In genomic region chr7:129889133-129889854, GRCh38 we compare ENCODE assay signal across 21 cellular contexts.
DNase-seq lines count a peak whose midpoint lies in the region; ATAC-seq and TF ChIP-seq lines count a peak whose summit lies in the region.
"Had no signal": no experiment of that assay in that cellular context is flagged by ENCODE, and none has a peak within 500 bp of the region (broad histone marks: within the 10 kb centered on the region; RNA-seq: fewer than 3 reads in every experiment).

No MANE protein-coding gene starts in this region.

- no peak for TF ChIP-seq RAD21 in IMR-90 (IDR thresholded peaks at IDR 0.05; ENCODE audit: low read length)
- no peak for TF ChIP-seq RAD21 in SK-N-SH (IDR thresholded peaks at IDR 0.05; ENCODE audit: low read length)

- peaks cover 23% of the 10 kb centered on the region for H4K20me1 ChIP-seq in IMR-90 (ENCODE audit: insufficient read depth, low read length)
- peaks cover 11% of the 10 kb centered on the region; the same call in 1 of the 2 replicates for H4K20me1 ChIP-seq in SK-N-SH (ENCODE audit: insufficient read depth)

- no peak overlapping the region for H2BK20ac ChIP-seq in IMR-90 (ENCODE audit: low read depth, low read length)

- H3K27me3 ChIP-seq in IMR-90 (ENCODE audit: control insufficient read depth, insufficient read depth, low read length) (no peaks in the 10 kb centered on the region), SK-N-SH (ENCODE audit: insufficient read depth) (no peaks in the 10 kb centered on the region), sigmoid colon (no peaks in the 10 kb centered on the region), gastroesophageal sphincter (no peaks in the 10 kb centered on the region)

- dilution Hi-C loops in IMR-90 (cut with HindIII; ENCODE audit: low sequenced_read_pairs, unreplicated experiment) = no loop called here

- CTCF ChIA-PET in IMR-90 (lab: Yijun Ruan, JAX) = interaction anchor here (0.8 kb wide), 1 partner anchor 18 kb away, joined by 6 read pairs; no protein-coding TSS in a partner anchor
- CTCF ChIA-PET in SK-N-SH (lab: Yijun Ruan, JAX) = interaction anchor here (1.3 to 2.4 kb wide), 3 partner anchors 14 to 24 kb away, joined by 3 to 5 read pairs (median 3); no protein-coding TSS in a partner anchor

- DNase-seq in IMR-90 = peak; percentile 17
- DNase-seq in SK-N-SH = no peak
- DNase-seq in left lobe of liver (ENCODE audit: low spot score) = no peak
- DNase-seq in sigmoid colon = no peak
- DNase-seq in DMS 273 treated with DMSO at 0.1 percent for 48 hours (lab: John Stamatoyannopoulos, UW) = no peak
- DNase-seq: activated CD4-positive, alpha-beta memory T cell treated with anti-CD3 and anti-CD28 coated beads for 36 hours; CD8-positive, alpha-beta memory T cell; effector memory CD4-positive, alpha-beta T cell; foreskin melanocyte; GF-D8; GM23248; islet precursor cell; naive thymus-derived CD4-positive, alpha-beta T cell; NCI-H1417 treated with DMSO at 0.1 percent for 48 hours; NCI-H748 treated with DMSO at 0.1 percent for 48 hours; stimulated activated naive CD4-positive, alpha-beta T cell treated with Interleukin-2 at 50 U/mL for 16 hours; T-helper 9 cell had no signal

- in situ Hi-C loops in IMR-90 (cut with MboI; ENCODE audit: low sequenced_read_pairs) = no loop called here

- no peak overlapping the region for H3K4ac ChIP-seq in IMR-90 (ENCODE audit: low read depth, low read length)

- H3K14ac ChIP-seq in IMR-90 (replicated peaks; ENCODE audit: low read depth, low read length) = no peak overlapping the region

- H3K4me2 ChIP-seq in IMR-90 (ENCODE audit: low read depth, low read length) (no peak overlapping the region), SK-N-SH (no peak overlapping the region)

- peak overlapping the region; percentile 51 for H2AK9ac ChIP-seq in IMR-90 (replicated peaks; ENCODE audit: low read depth, low read length, poor library complexity)

- no peak overlapping the region for H2BK120ac ChIP-seq in IMR-90 (ENCODE audit: low read depth, low read length)

- H3K79me2 ChIP-seq in SK-N-SH (ENCODE audit: insufficient read depth) = peaks cover 96% of the 10 kb centered on the region

- H4K91ac ChIP-seq in IMR-90 (ENCODE audit: insufficient read depth, low read depth, low read length) = no peak overlapping the region

- ATAC-seq in IMR-90 (ENCODE audit: low read depth) = no peak
- peak; percentile 20 for ATAC-seq in left lobe of liver
- no peak for ATAC-seq in HG03457 (IDR thresholded peaks at IDR 0.05; ENCODE audit: unreplicated experiment)
- no peak for ATAC-seq in activated CD4-positive, CD25-positive, alpha-beta regulatory T cell treated with anti-CD3 and anti-CD28 coated beads, Interleukin-2, amount 50 U/mL, for 24 hours
- ATAC-seq in gastroesophageal sphincter = no peak
- ATAC-seq: naive thymus-derived CD4-positive, alpha-beta T cell; sciatic nerve had no signal

- no peak overlapping the region for H4K8ac ChIP-seq in IMR-90 (ENCODE audit: low read depth in 2 of 2, low read length in 2 of 2)

- H2AK5ac ChIP-seq in IMR-90 (ENCODE audit: low read depth, low read length) = no peak overlapping the region

- TF ChIP-seq CTCF in IMR-90 (conservative IDR thresholded peaks at IDR 0.05; ENCODE audit: low read depth, low read length) (no peak), SK-N-SH (IDR thresholded peaks at IDR 0.05) (no peak), sigmoid colon (IDR thresholded peaks at IDR 0.05) (no peak), gastroesophageal sphincter (IDR thresholded peaks at IDR 0.05) (no peak)

- H3K56ac ChIP-seq in IMR-90 (ENCODE audit: extremely low read depth, insufficient read depth, low read length) = no peak overlapping the region

- H3K36me3 ChIP-seq in IMR-90 (ENCODE audit: control insufficient read depth, insufficient read depth, low read length) (peaks cover 13% of the 10 kb centered on the region), SK-N-SH (replicated peaks in 1 of 2; ENCODE audit: control insufficient read depth in 1 of 2, insufficient read depth in 2 of 2, low read length in 1 of 2) (peaks cover 0 to 45% of the 10 kb centered on the region in 2 experiments), sigmoid colon (peaks cover 0 to 3% (median 0%) of the 10 kb centered on the region in 4 donors), gastroesophageal sphincter (no peaks in the 10 kb centered on the region)

- H2AFZ ChIP-seq in IMR-90 (replicated peaks; ENCODE audit: low read length, poor library complexity) (no peak overlapping the region), SK-N-SH (ENCODE audit: low read depth) (no peak overlapping the region)
- H2AFZ ChIP-seq: GM23248 had no signal

- H3K9ac ChIP-seq in IMR-90 (ENCODE audit: low read depth, low read length) = no peak overlapping the region
- H3K9ac ChIP-seq in SK-N-SH = no peak overlapping the region
- H3K9ac ChIP-seq: GM23248 had no signal

- WGBS in IMR-90 (ENCODE audit: extremely low coverage in 2 of 2, insufficient read length in 1 of 2), 2 experiments = 0% methylated on average over 1 of the region's 5 CpGs; no CpG with 5 or more reads in 1 of the 2 experiments
- WGBS in SK-N-SH (ENCODE audit: low lambda C conversion rate) = 77% methylated on average over 5 of the region's 5 CpGs
- WGBS in sigmoid colon, 2 donors = 75 to 83% methylated on average over 5 of the region's 5 CpGs
- 61 to 67% methylated on average over 4 of the region's 5 CpGs for WGBS in gastroesophageal sphincter (ENCODE audit: low coverage in 1 of 2), 2 donors

- BruUV-seq in IMR-90 (replicated peaks; lab: Mats Ljungman, UMichigan) = no TSS peak

- TF ChIP-seq EP300 in SK-N-SH (IDR thresholded peaks at IDR 0.05; ENCODE audit: borderline replicate concordance in 1 of 2, low read depth in 1 of 2, low read length in 1 of 2) = no peak
- peak in 1 of 4 donors; percentile 24 for TF ChIP-seq EP300 in sigmoid colon (IDR thresholded peaks at IDR 0.05)
- TF ChIP-seq EP300 in gastroesophageal sphincter (IDR thresholded peaks at IDR 0.05) = no peak

- H3F3A ChIP-seq in SK-N-SH (replicated peaks; ENCODE audit: insufficient read depth) = peaks cover 32% of the 10 kb centered on the region

- H3K27ac ChIP-seq in IMR-90 (ENCODE audit: insufficient read depth, low read length) (no peak overlapping the region), SK-N-SH (ENCODE audit: low read depth in 2 of 2, low read length in 1 of 2) (peak overlapping the region in 1 of 2 experiments; percentile 3; a peak in 2 of 4 replicates), sigmoid colon (peak overlapping the region in 3 of 4 donors; percentile 47 to 67 (median 57)), gastroesophageal sphincter (peak overlapping the region in 1 of 4 donors; percentile 4)
- H3K27ac ChIP-seq: GM23248 had no signal

- TF ChIP-seq POLR2A in IMR-90 (IDR thresholded peaks at IDR 0.05; ENCODE audit: low read depth, low read length) = no peak
- no peak for TF ChIP-seq POLR2A in sigmoid colon (IDR thresholded peaks at IDR 0.05)
- TF ChIP-seq POLR2A in gastroesophageal sphincter (IDR thresholded peaks at IDR 0.05) = no peak

- POLR2A ChIA-PET in IMR-90 (lab: Charles Lee; ENCODE audit: unreplicated experiment) (interaction anchor here (0.5 kb wide), 1 partner anchor 189 kb away, joined by 3 read pairs; no protein-coding TSS in a partner anchor), SK-N-SH (lab: Yijun Ruan, JAX) (interaction anchor here (0.6 kb wide), 1 partner anchor 66 kb away, joined by 4 read pairs; no protein-coding TSS in a partner anchor)

- H3K18ac ChIP-seq in IMR-90 (ENCODE audit: low read depth, low read length) = no peak overlapping the region

- H4K5ac ChIP-seq in IMR-90 (ENCODE audit: low read depth, low read length) = no peak overlapping the region

- no peak overlapping the region for H3K4me3 ChIP-seq in IMR-90 (ENCODE audit: insufficient read depth, low read depth, low read length)
- H3K4me3 ChIP-seq in SK-N-SH (ENCODE audit: low read depth in 2 of 2, low read length in 1 of 2) = no peak overlapping the region
- no peak overlapping the region for H3K4me3 ChIP-seq in sigmoid colon
- no peak overlapping the region for H3K4me3 ChIP-seq in gastroesophageal sphincter
- H3K4me3 ChIP-seq: GM23248 had no signal

- H3K9me1 ChIP-seq in IMR-90 (ENCODE audit: insufficient read depth, low read length) = peaks cover 8% of the 10 kb centered on the region

- intact Hi-C loops in IMR-90 (cut with micrococcal nuclease) (no loop called here), sigmoid colon (cut with DNase I) (no loop called here)

- H3K9me2 ChIP-seq in SK-N-SH = no peaks in the 10 kb centered on the region

- H3K23ac ChIP-seq in IMR-90 (ENCODE audit: low read depth, low read length) = no peak overlapping the region

- H3K9me3 ChIP-seq in IMR-90 (ENCODE audit: control insufficient read depth, insufficient read depth, low read length) (no peaks in the 10 kb centered on the region), SK-N-SH (no peaks in the 10 kb centered on the region), sigmoid colon (no peaks in the 10 kb centered on the region), gastroesophageal sphincter (no peaks in the 10 kb centered on the region)

- H2BK15ac ChIP-seq in IMR-90 (ENCODE audit: low read depth, low read length) = no peak overlapping the region

- H3K4me1 ChIP-seq in IMR-90 (ENCODE audit: control insufficient read depth, insufficient read depth, low read length) (peaks cover 5% of the 10 kb centered on the region; the same call in 1 of the 2 replicates), SK-N-SH (ENCODE audit: control insufficient read depth in 1 of 2, insufficient read depth in 2 of 2, low read depth in 1 of 2, low read length in 1 of 2) (peaks cover 7 to 11% of the 10 kb centered on the region in 2 experiments; a peak in 3 of 4 replicates), sigmoid colon (peaks cover 0 to 46% (median 35%) of the 10 kb centered on the region in 4 donors), gastroesophageal sphincter (peaks cover 2 to 42% (median 9%) of the 10 kb centered on the region in 3 donors)

- no peak overlapping the region for H2BK5ac ChIP-seq in IMR-90 (ENCODE audit: low read depth, low read length, poor library complexity, severe bottlenecking)

- peaks cover 21 to 67% of the 10 kb centered on the region in 2 experiments for H3K79me1 ChIP-seq in IMR-90 (ENCODE audit: low read depth in 1 of 2, low read length in 2 of 2)

TF ChIP-seq in IMR-90, 13 proteins besides CTCF, POLR2A, EP300 and RAD21 (continues in another document):
- TF ChIP-seq SMC3 (IDR thresholded peaks at IDR 0.05; ENCODE audit: low read depth, low read length) = no peak
- no peak for TF ChIP-seq CHD1 (IDR thresholded peaks at IDR 0.05; ENCODE audit: low read depth, low read length)

TF ChIP-seq in SK-N-SH, 30 proteins besides CTCF, POLR2A, EP300 and RAD21 (continues in another document):
- TF ChIP-seq TCF12 (IDR thresholded peaks at IDR 0.05) (peak; percentile 64), MEF2A (IDR thresholded peaks at IDR 0.05; ENCODE audit: borderline replicate concordance, low read depth) (no peak)
- TF ChIP-seq, protein P1, sequence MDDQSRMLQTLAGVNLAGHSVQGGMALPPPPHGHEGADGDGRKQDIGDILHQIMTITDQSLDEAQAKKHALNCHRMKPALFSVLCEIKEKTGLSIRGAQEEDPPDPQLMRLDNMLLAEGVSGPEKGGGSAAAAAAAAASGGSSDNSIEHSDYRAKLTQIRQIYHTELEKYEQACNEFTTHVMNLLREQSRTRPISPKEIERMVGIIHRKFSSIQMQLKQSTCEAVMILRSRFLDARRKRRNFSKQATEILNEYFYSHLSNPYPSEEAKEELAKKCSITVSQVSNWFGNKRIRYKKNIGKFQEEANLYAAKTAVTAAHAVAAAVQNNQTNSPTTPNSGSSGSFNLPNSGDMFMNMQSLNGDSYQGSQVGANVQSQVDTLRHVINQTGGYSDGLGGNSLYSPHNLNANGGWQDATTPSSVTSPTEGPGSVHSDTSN (IDR thresholded peaks at IDR 0.05) = no peak
